Comparison of ENCODE assay signal across 22 cellular contexts in genomic region chr3:190375250-190375649, GRCh38. TPM values are rescaled to one million over a fixed set of nuclear protein-coding genes. Genes with fewer than 3 reads are reported as not detected.
A peak's percentile ranks its signal among the peaks of the same experiment; 100 is the strongest.
DNase-seq lines count a peak whose midpoint lies in the region; ATAC-seq and TF ChIP-seq lines count a peak whose summit lies in the region.
"Had no signal": no experiment of that assay in that cellular context is flagged by ENCODE, and none has a peak within 500 bp of the region (broad histone marks: within the 10 kb centered on the region; RNA-seq: fewer than 3 reads in every experiment).

No MANE protein-coding gene starts in this region.

- TF ChIP-seq EP300 in sigmoid colon (IDR thresholded peaks at IDR 0.05): no peak

- H3K27me3 ChIP-seq in RWPE2 (ENCODE audit: insufficient read depth, poor library complexity, severe bottlenecking) (no peaks in the 10 kb centered on the region), upper lobe of right lung (no peaks in the 10 kb centered on the region), sigmoid colon (no peaks in the 10 kb centered on the region)
- H3K27me3 ChIP-seq: neural progenitor cell had no signal

- no peaks in the 10 kb centered on the region for H3K27me3 Mint-ChIP-seq in type B pancreatic cell
- H3K27me3 Mint-ChIP-seq: activated B cell treated with CpG ODN at 0.5 μM for 24 hours had no signal

- H3K4me3 ChIP-seq in RWPE2 (ENCODE audit: severe bottlenecking): no peak overlapping the region
- no peak overlapping the region for H3K4me3 ChIP-seq in upper lobe of right lung
- no peak overlapping the region for H3K4me3 ChIP-seq in sigmoid colon
- H3K4me3 ChIP-seq: neural progenitor cell had no signal

- H3K36me3 Mint-ChIP-seq in type B pancreatic cell: no peaks in the 10 kb centered on the region
- H3K36me3 Mint-ChIP-seq: activated naive CD4-positive, alpha-beta T cell treated with anti-CD3 and anti-CD28 coated beads, Interleukin-2, amount 50 U/mL, for 72 hours; neural progenitor cell had no signal

- peaks cover 4% of the 10 kb centered on the region for H3K4me1 Mint-ChIP-seq in type B pancreatic cell (ENCODE audit: unreplicated experiment)
- H3K4me1 Mint-ChIP-seq: activated B cell treated with CpG ODN at 0.5 μM for 24 hours had no signal

- no peaks in the 10 kb centered on the region for H3K9me3 ChIP-seq in RWPE2 (ENCODE audit: severe bottlenecking)
- H3K9me3 ChIP-seq in upper lobe of right lung: no peaks in the 10 kb centered on the region
- no peaks in the 10 kb centered on the region for H3K9me3 ChIP-seq in sigmoid colon

- peak; percentile 24 for DNase-seq in SKM-1 treated with dmso at 0.1 percent for 144 hours (lab: John Stamatoyannopoulos, UW; ENCODE audit: unreplicated experiment)
- DNase-seq in SKM-1 (lab: John Stamatoyannopoulos, UW; ENCODE audit: unreplicated experiment): no peak
- DNase-seq in RWPE2 (ENCODE audit: low spot score): no peak
- peak; percentile 35 for DNase-seq in foreskin melanocyte
- DNase-seq in upper lobe of right lung: no peak
- no peak for DNase-seq in sigmoid colon
- no peak for DNase-seq in cortex of kidney (lab: John Stamatoyannopoulos, UW)
- no peak for DNase-seq in type B pancreatic cell (ENCODE audit: extremely low spot score, unreplicated experiment)
- DNase-seq: 8988T; activated B cell treated with CpG ODN at 0.5 μM for 24 hours; activated CD8-positive, alpha-beta T cell treated with anti-CD3 and anti-CD28 coated beads, Interleukin-2, amount 10 ng/mL, durations not matched to agents 7 days and 5 days; activated T-cell treated with anti-CD3 and anti-CD28 coated beads, Interleukin-2, amount 50 U/mL, for 4 hours; DMS 273 treated with DMSO at 0.1 percent for 48 hours; hippocampal formation; islet precursor cell had no signal

- no peak for TF ChIP-seq POLR2A in sigmoid colon (IDR thresholded peaks at IDR 0.05)

- H3K4me3 Mint-ChIP-seq in type B pancreatic cell: no peak overlapping the region
- H3K4me3 Mint-ChIP-seq: activated B cell treated with CpG ODN at 0.5 μM for 24 hours; activated CD8-positive, alpha-beta T cell treated with anti-CD3 and anti-CD28 coated beads, Interleukin-2, amount 10 ng/mL, durations not matched to agents 7 days and 5 days; activated T-cell treated with anti-CD3 and anti-CD28 coated beads, Interleukin-2, amount 50 U/mL, for 4 hours; neural progenitor cell had no signal

- H3K27ac ChIP-seq in RWPE2 (ENCODE audit: poor library complexity, severe bottlenecking) (peak overlapping the region; percentile 65), upper lobe of right lung (no peak overlapping the region), sigmoid colon (no peak overlapping the region)
- H3K27ac ChIP-seq: neural progenitor cell had no signal

- TF ChIP-seq CTCF in RWPE2 (IDR thresholded peaks at IDR 0.05; ENCODE audit: poor library complexity, severe bottlenecking): no peak
- no peak for TF ChIP-seq CTCF in upper lobe of right lung (IDR thresholded peaks at IDR 0.05)
- no peak for TF ChIP-seq CTCF in sigmoid colon (IDR thresholded peaks at IDR 0.05)
- no peak for TF ChIP-seq CTCF in type B pancreatic cell (conservative IDR thresholded peaks at IDR 0.05)

- H3K36me3 ChIP-seq in RWPE2 (ENCODE audit: low read depth) (no peaks in the 10 kb centered on the region), upper lobe of right lung (no peaks in the 10 kb centered on the region), sigmoid colon (no peaks in the 10 kb centered on the region)
- H3K36me3 ChIP-seq: neural progenitor cell had no signal

- intact Hi-C loops in upper lobe of right lung (cut with DNase I) (no loop called here), sigmoid colon (cut with DNase I) (no loop called here)

- H3K27ac Mint-ChIP-seq in type B pancreatic cell: no peak overlapping the region
- H3K27ac Mint-ChIP-seq: activated B cell treated with CpG ODN at 0.5 μM for 24 hours; activated CD8-positive, alpha-beta T cell treated with anti-CD3 and anti-CD28 coated beads, Interleukin-2, amount 10 ng/mL, durations not matched to agents 7 days and 5 days; activated naive CD4-positive, alpha-beta T cell treated with anti-CD3 and anti-CD28 coated beads, Interleukin-2, amount 50 U/mL, for 72 hours; neural progenitor cell had no signal

- no peaks in the 10 kb centered on the region for H3K9me3 Mint-ChIP-seq in type B pancreatic cell
- H3K9me3 Mint-ChIP-seq: activated B cell treated with CpG ODN at 0.5 μM for 24 hours, neural progenitor cell had no signal

- ATAC-seq in RWPE2 (ENCODE audit: low read depth) (no peak), upper lobe of right lung (peak; percentile 49)
- ATAC-seq: activated CD8-positive, alpha-beta T cell treated with anti-CD3 and anti-CD28 coated beads, Interleukin-2, amount 10 ng/mL, durations not matched to agents 7 days and 5 days; activated naive CD4-positive, alpha-beta T cell treated with anti-CD3 and anti-CD28 coated beads, Interleukin-2, amount 50 U/mL, for 72 hours; activated T-cell treated with anti-CD3 and anti-CD28 coated beads, Interleukin-2, amount 50 U/mL, for 4 hours had no signal

- H3K4me1 ChIP-seq in RWPE2 (ENCODE audit: insufficient read depth, poor library complexity, severe bottlenecking): peaks cover 52% of the 10 kb centered on the region
- no peaks in the 10 kb centered on the region for H3K4me1 ChIP-seq in upper lobe of right lung
- no peaks in the 10 kb centered on the region for H3K4me1 ChIP-seq in sigmoid colon
- H3K4me1 ChIP-seq: neural progenitor cell had no signal

RNA-seq across cellular contexts. Expression of gene CLDN16, which starts 12.7 kb away (rescaled TPM):
- total RNA-seq in upper lobe of right lung (0.14 TPM), sigmoid colon (not detected), type B pancreatic cell (ENCODE audit: low replicate concordance) (0.10 TPM in 1 of 2 replicates, not detected in the other)
- under 1 TPM in 1 of 3 donors, not detected in 2; 0.01 TPM for polyA plus RNA-seq in sigmoid colon
- total RNA-seq: activated B cell treated with CpG ODN at 0.5 μM for 24 hours; activated CD8-positive, alpha-beta T cell treated with anti-CD3 and anti-CD28 coated beads, Interleukin-2, amount 10 ng/mL, durations not matched to agents 7 days and 5 days; activated naive CD4-positive, alpha-beta T cell treated with anti-CD3 and anti-CD28 coated beads, Interleukin-2, amount 50 U/mL, for 72 hours; activated T-cell treated with anti-CD3 and anti-CD28 coated beads, Interleukin-2, amount 50 U/mL, for 4 hours; H1; pulmonary artery endothelial cell; RPMI7951; T-helper 1 cell treated with Interleukin-12 subunit alpha and Interleukin-12 subunit beta and Interleukin-4 antibody, amounts not matched to agents 30 ng/mL and 1 ng/mL, for 36 hours had no signal
- polyA plus RNA-seq: BJ, H1 had no signal

RNA-seq across cellular contexts. Expression of gene CLDN1, which starts 53.0 kb away (rescaled TPM):
- total RNA-seq in upper lobe of right lung: 14.6 TPM
- total RNA-seq in sigmoid colon: under 1 TPM; 0.27 to 0.49 (median 0.32) TPM
- polyA plus RNA-seq in sigmoid colon: 1 to 10 TPM in 1 of 3 donors, under 1 TPM in 2; 0.46 to 3.8 (median 0.60) TPM
- total RNA-seq in type B pancreatic cell (ENCODE audit: low replicate concordance): 9.7 and 11.9 TPM in 2 replicates
- total RNA-seq: activated B cell treated with CpG ODN at 0.5 μM for 24 hours; activated CD8-positive, alpha-beta T cell treated with anti-CD3 and anti-CD28 coated beads, Interleukin-2, amount 10 ng/mL, durations not matched to agents 7 days and 5 days had no signal

Comparison
In these comparisons a context has a peak if more than half of its experiments do, and no peak if none do; other contexts are left out.
1. DNase-seq: peak in SKM-1 treated with dmso at 0.1 percent for 144 hours (single experiment) and foreskin melanocyte (single experiment); none in SKM-1 (single experiment), RWPE2 (single experiment), upper lobe of right lung (single experiment), sigmoid colon (single experiment), cortex of kidney (single experiment) and type B pancreatic cell (single experiment).